In the genomic region with DNA sequence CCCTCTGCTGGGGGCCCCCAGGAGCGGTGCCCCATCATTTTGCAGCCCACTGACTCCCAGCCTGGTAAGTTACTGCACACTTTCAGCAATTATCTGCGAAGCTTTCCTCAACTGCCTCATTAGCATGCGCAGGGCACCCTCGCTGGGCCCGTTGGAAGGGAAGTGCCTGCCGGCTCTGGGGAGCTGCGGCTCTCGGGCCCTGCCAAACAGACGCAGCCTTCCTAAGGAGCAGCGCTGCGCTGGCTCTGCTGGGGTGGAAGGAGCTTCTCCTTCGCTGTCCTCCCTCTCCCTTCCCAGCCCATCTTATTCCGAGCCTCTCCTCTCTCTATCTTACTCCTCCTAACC, we compare ENCODE assay signal across 10 cellular contexts.
A peak's percentile ranks its signal among the peaks of the same experiment; 100 is the strongest.
DNase-seq lines count a peak whose midpoint lies in the region; ATAC-seq, FAIRE-seq and TF ChIP-seq lines count a peak whose summit lies in the region.
"Had no signal": no experiment of that assay in that cellular context is flagged by ENCODE, and none has a peak within 500 bp of the region (broad histone marks: within the 10 kb centered on the region; RNA-seq: fewer than 3 reads in every experiment).

No MANE protein-coding gene starts in this region.

- FAIRE-seq in astrocyte (lab: Jason Lieb, UNC) = no peak

- no peaks in the 10 kb centered on the region for H3K9me3 ChIP-seq in astrocyte (ENCODE audit: insufficient read depth, low read depth, low read length)
- no peaks in the 10 kb centered on the region for H3K9me3 ChIP-seq in iPS-15b (ENCODE audit: control insufficient read depth, insufficient read depth, low read length)
- H3K9me3 ChIP-seq: BLaER1 had no signal

- ATAC-seq in HG03565 (IDR thresholded peaks at IDR 0.05; ENCODE audit: unreplicated experiment) = no peak
- no peak for ATAC-seq in HG03095 (IDR thresholded peaks at IDR 0.05; ENCODE audit: unreplicated experiment)

- TF ChIP-seq CTCF in astrocyte (IDR thresholded peaks at IDR 0.05; ENCODE audit: insufficient read depth, low read depth, low read length) = no peak

- H4K20me1 ChIP-seq in astrocyte (ENCODE audit: insufficient read depth, low read length) = no peaks in the 10 kb centered on the region
- H4K20me1 ChIP-seq: BLaER1 had no signal

- peaks cover 6% of the 10 kb centered on the region for H3K4me1 ChIP-seq in astrocyte (ENCODE audit: insufficient read depth, low read length)
- no peaks in the 10 kb centered on the region for H3K4me1 ChIP-seq in iPS-15b (ENCODE audit: control insufficient read depth, insufficient read depth, low read length)

- peak overlapping the region; percentile 51 for H3K4me3 ChIP-seq in astrocyte (ENCODE audit: insufficient read depth, low read depth, low read length)
- peak overlapping the region; percentile 84 for H3K4me3 ChIP-seq in iPS-15b (ENCODE audit: low read depth, low read length)
- peak overlapping the region; percentile 18 for H3K4me3 ChIP-seq in skeletal muscle cell (ENCODE audit: low read depth, low read length)
- H3K4me3 ChIP-seq: BLaER1, PC-9 had no signal

- DNase-seq in NCI-H146 (lab: John Stamatoyannopoulos, UW) (peak; percentile 12), NCI-H146 treated with DMSO at 0.1 percent for 48 hours (lab: John Stamatoyannopoulos, UW; ENCODE audit: unreplicated experiment) (no peak), astrocyte (ENCODE audit: low read depth) (peak; percentile 22), skeletal muscle cell (ENCODE audit: low read depth) (no peak), ecto neural progenitor cell (ENCODE audit: low spot score) (no peak)

- H3K9ac ChIP-seq in astrocyte (ENCODE audit: low read length) = peak overlapping the region; percentile 48
- peak overlapping the region; percentile 89 for H3K9ac ChIP-seq in iPS-15b (ENCODE audit: low read depth, low read length)
- H3K9ac ChIP-seq: BLaER1 had no signal

- H3K36me3 ChIP-seq in astrocyte (ENCODE audit: insufficient read depth, low read length) (no peaks in the 10 kb centered on the region), iPS-15b (ENCODE audit: control insufficient read depth, insufficient read depth, low read length) (no peaks in the 10 kb centered on the region)
- H3K36me3 ChIP-seq: BLaER1 had no signal

- H3K27me3 ChIP-seq in astrocyte (ENCODE audit: insufficient read depth, low read length) (peaks cover 9% of the 10 kb centered on the region), iPS-15b (ENCODE audit: control insufficient read depth, insufficient read depth, low read length) (peaks cover 4% of the 10 kb centered on the region)

- H3K36me3 Mint-ChIP-seq in astrocyte (ENCODE audit: low read depth, unreplicated experiment) = peaks cover 4% of the 10 kb centered on the region

- no peak overlapping the region for H3K27ac ChIP-seq in astrocyte (ENCODE audit: low read depth, low read length)
- H3K27ac ChIP-seq: BLaER1, PC-9 had no signal

- H3K27ac Mint-ChIP-seq in astrocyte (ENCODE audit: unreplicated experiment) = peak overlapping the region; percentile 14

- H3K4me2 ChIP-seq in astrocyte (ENCODE audit: low read length) = peak overlapping the region; percentile 87
- H3K4me2 ChIP-seq: BLaER1, PC-9 had no signal

- H3K27me3 Mint-ChIP-seq in astrocyte (ENCODE audit: low read depth, unreplicated experiment) = peaks cover 40% of the 10 kb centered on the region

- peaks cover 2% of the 10 kb centered on the region for H3K9me3 Mint-ChIP-seq in astrocyte (ENCODE audit: unreplicated experiment)

- H3K4me3 Mint-ChIP-seq in astrocyte (ENCODE audit: unreplicated experiment) = peak overlapping the region; percentile 75

- H2AFZ ChIP-seq in astrocyte (ENCODE audit: low read depth, low read length) = peak overlapping the region; percentile 84
- H2AFZ ChIP-seq: PC-9 had no signal

- no peaks in the 10 kb centered on the region for H3K79me2 ChIP-seq in astrocyte (ENCODE audit: insufficient read depth, low read length)

- peaks cover 5% of the 10 kb centered on the region for H3K4me1 Mint-ChIP-seq in astrocyte (ENCODE audit: low read depth, unreplicated experiment)

Comparison
In these comparisons a context has a peak if more than half of its experiments do, and no peak if none do; other contexts are left out.
1. DNase-seq: peak in NCI-H146 (single experiment) and astrocyte (single experiment); none in NCI-H146 treated with DMSO at 0.1 percent for 48 hours (single experiment), skeletal muscle cell (single experiment) and ecto neural progenitor cell (single experiment).
2. H3K4me3 ChIP-seq: peak in every context shown above with its lines; median percentile 84 in iPS-15b; 51 in astrocyte; 18 in skeletal muscle cell.